Comparison of ENCODE assay signal across 1 cellular context in the genomic region with DNA sequence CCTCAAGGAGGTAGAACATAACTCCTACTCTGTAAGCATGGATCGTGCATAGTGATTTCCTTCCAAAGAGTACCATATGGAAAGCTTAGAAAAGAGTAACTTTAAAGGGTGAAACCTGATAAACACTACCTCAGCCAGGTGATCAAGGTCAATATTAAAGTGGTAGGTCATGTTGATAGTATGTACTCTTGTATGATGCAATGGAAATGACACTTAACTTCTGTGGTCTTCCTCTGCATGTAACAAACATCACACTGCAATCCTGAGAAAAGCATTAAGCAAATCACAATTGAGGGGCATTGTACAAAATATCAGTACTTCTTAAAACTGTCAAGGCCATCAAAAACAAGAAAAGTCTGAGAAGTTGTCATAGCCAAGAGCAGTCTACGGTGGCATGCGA.
TF ChIP-seq lines count a peak whose summit lies in the region.

No MANE protein-coding gene starts in this region.

TF ChIP-seq in liver, 16 proteins besides CTCF, POLR2A, EP300 and RAD21 (continued from another document):
- TF ChIP-seq, protein P1, sequence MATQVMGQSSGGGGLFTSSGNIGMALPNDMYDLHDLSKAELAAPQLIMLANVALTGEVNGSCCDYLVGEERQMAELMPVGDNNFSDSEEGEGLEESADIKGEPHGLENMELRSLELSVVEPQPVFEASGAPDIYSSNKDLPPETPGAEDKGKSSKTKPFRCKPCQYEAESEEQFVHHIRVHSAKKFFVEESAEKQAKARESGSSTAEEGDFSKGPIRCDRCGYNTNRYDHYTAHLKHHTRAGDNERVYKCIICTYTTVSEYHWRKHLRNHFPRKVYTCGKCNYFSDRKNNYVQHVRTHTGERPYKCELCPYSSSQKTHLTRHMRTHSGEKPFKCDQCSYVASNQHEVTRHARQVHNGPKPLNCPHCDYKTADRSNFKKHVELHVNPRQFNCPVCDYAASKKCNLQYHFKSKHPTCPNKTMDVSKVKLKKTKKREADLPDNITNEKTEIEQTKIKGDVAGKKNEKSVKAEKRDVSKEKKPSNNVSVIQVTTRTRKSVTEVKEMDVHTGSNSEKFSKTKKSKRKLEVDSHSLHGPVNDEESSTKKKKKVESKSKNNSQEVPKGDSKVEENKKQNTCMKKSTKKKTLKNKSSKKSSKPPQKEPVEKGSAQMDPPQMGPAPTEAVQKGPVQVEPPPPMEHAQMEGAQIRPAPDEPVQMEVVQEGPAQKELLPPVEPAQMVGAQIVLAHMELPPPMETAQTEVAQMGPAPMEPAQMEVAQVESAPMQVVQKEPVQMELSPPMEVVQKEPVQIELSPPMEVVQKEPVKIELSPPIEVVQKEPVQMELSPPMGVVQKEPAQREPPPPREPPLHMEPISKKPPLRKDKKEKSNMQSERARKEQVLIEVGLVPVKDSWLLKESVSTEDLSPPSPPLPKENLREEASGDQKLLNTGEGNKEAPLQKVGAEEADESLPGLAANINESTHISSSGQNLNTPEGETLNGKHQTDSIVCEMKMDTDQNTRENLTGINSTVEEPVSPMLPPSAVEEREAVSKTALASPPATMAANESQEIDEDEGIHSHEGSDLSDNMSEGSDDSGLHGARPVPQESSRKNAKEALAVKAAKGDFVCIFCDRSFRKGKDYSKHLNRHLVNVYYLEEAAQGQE (IDR thresholded peaks at IDR 0.05) = no peak
- TF ChIP-seq FOXA1 (IDR thresholded peaks at IDR 0.05) = no peak
- TF ChIP-seq HNF4G (IDR thresholded peaks at IDR 0.05) = no peak
- TF ChIP-seq RXRA (IDR thresholded peaks at IDR 0.05) = peak in 1 of 2 donors; percentile 36
- TF ChIP-seq, protein P2, sequence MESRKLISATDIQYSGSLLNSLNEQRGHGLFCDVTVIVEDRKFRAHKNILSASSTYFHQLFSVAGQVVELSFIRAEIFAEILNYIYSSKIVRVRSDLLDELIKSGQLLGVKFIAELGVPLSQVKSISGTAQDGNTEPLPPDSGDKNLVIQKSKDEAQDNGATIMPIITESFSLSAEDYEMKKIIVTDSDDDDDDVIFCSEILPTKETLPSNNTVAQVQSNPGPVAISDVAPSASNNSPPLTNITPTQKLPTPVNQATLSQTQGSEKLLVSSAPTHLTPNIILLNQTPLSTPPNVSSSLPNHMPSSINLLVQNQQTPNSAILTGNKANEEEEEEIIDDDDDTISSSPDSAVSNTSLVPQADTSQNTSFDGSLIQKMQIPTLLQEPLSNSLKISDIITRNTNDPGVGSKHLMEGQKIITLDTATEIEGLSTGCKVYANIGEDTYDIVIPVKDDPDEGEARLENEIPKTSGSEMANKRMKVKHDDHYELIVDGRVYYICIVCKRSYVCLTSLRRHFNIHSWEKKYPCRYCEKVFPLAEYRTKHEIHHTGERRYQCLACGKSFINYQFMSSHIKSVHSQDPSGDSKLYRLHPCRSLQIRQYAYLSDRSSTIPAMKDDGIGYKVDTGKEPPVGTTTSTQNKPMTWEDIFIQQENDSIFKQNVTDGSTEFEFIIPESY (IDR thresholded peaks at IDR 0.05) = no peak
- TF ChIP-seq TAF1 (conservative IDR thresholded peaks at IDR 0.05) = no peak
- TF ChIP-seq JUND (IDR thresholded peaks at IDR 0.05) = no peak
- TF ChIP-seq GABPA (IDR thresholded peaks at IDR 0.05 in 1 of 2, conservative IDR thresholded peaks at IDR 0.05 in 1 of 2) = no peak
- TF ChIP-seq HNF4A (conservative IDR thresholded peaks at IDR 0.05) = peak in 1 of 2 donors; percentile 16
- TF ChIP-seq FOXA2 (IDR thresholded peaks at IDR 0.05) = peak; percentile 17
